Comparison of ENCODE assay signal across 21 cellular contexts in the genomic region with DNA sequence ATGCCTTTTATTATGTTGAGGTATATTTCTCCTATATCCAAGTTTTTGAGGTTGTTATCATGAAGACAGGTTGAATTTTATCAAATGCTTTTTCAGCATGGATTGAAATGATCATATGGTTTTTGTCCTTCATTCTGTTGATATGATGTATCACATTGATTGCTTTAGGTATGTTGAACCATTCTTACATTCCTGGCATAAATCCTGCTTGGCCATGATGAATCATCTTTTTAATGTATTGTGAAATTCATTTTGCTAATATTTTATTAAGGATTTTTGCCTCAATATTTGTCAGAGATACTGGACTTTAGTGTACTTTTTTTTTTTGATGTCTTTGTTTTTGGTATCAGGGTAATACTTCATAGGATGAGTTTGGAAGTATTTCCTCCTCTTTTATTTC.
"Had no signal": no experiment of that assay in that cellular context is flagged by ENCODE, and none has a peak within 500 bp of the region (broad histone marks: within the 10 kb centered on the region; RNA-seq: fewer than 3 reads in every experiment).

No MANE protein-coding gene starts in this region.

- H3K27ac ChIP-seq: dorsolateral prefrontal cortex, epithelial cell of prostate, neural progenitor cell, prostate gland, right atrium auricular region, VCaP had no signal

- H3K4me2 ChIP-seq: neural progenitor cell had no signal

- H3K9me3 ChIP-seq: prostate gland, right atrium auricular region had no signal

- H2AFZ ChIP-seq: neural progenitor cell had no signal

- H3K9ac ChIP-seq: neural progenitor cell had no signal

- H3K36me3 ChIP-seq: neural progenitor cell, prostate gland, right atrium auricular region had no signal

- H3K4me1 ChIP-seq: prostate gland, right atrium auricular region had no signal

- DNase-seq: activated CD4-positive, alpha-beta T cell treated with anti-CD3 and anti-CD28 coated beads, Interleukin-2, amount 50 U/mL, for 1 hour; activated CD4-positive, CD25-positive, alpha-beta regulatory T cell treated with anti-CD3 and anti-CD28 coated beads, Interleukin-2, amount 50 U/mL, for 72 hours; activated CD8-positive, alpha-beta memory T cell treated with anti-CD3 and anti-CD28 coated beads for 24 hours; activated CD8-positive, alpha-beta memory T cell treated with anti-CD3 and anti-CD28 coated beads, Interleukin-2, amount 50 U/mL, for 48 hours; activated effector memory CD4-positive, alpha-beta T cell treated with anti-CD3 and anti-CD28 coated beads, Interleukin-2, amount 50 U/mL, for 16 hours; activated T-cell treated with anti-CD3 and anti-CD28 coated beads, Interleukin-2, amount 50 U/mL, for 72 hours; caudate nucleus; dorsolateral prefrontal cortex; mesendoderm; naive thymus-derived CD4-positive, alpha-beta T cell; small intestine; stimulated activated CD4-positive, alpha-beta T cell treated with anti-CD3 and anti-CD28 coated beads, Interleukin-15, amount 100 ng/mL, for 24 hours; stimulated activated CD4-positive, alpha-beta T cell treated with anti-CD3 and anti-CD28 coated beads, Interleukin-4, amount 100 ng/mL, for 1 hour; stimulated activated naive CD8-positive, alpha-beta T cell treated with anti-CD3 and anti-CD28 coated beads, Interleukin-15, amount 100 ng/mL, for 72 hours; T-helper 17 cell; trophoblast cell had no signal

- ATAC-seq: activated T-cell treated with anti-CD3 and anti-CD28 coated beads, Interleukin-2, amount 50 U/mL, for 72 hours; naive thymus-derived CD4-positive, alpha-beta T cell; stimulated activated naive CD8-positive, alpha-beta T cell treated with anti-CD3 and anti-CD28 coated beads, Interleukin-15, amount 100 ng/mL, for 72 hours; T-helper 17 cell had no signal

- H3K4me3 ChIP-seq: dorsolateral prefrontal cortex, neural progenitor cell, prostate gland, right atrium auricular region had no signal

- H3K27me3 ChIP-seq: dorsolateral prefrontal cortex, neural progenitor cell, right atrium auricular region had no signal
